Comparison of ENCODE assay signal across 12 cellular contexts in genomic region chr13:113881614-113882265, GRCh38. TPM values are rescaled to one million over a fixed set of nuclear protein-coding genes. Genes with fewer than 3 reads are reported as not detected.
DNase-seq lines count a peak whose midpoint lies in the region; ATAC-seq and TF ChIP-seq lines count a peak whose summit lies in the region.
"Had no signal": no experiment of that assay in that cellular context is flagged by ENCODE, and none has a peak within 500 bp of the region (broad histone marks: within the 10 kb centered on the region; RNA-seq: fewer than 3 reads in every experiment).

No MANE protein-coding gene starts in this region.

- TF ChIP-seq CTCF in A673 (conservative IDR thresholded peaks at IDR 0.05; ENCODE audit: low read depth, low read length), result no peak

- H3K27me3 ChIP-seq in A673 (replicated peaks; ENCODE audit: insufficient read depth, low read depth, low read length, poor library complexity), result peaks cover 16% of the 10 kb centered on the region

- BruUV-seq in A673 (replicated peaks; lab: Mats Ljungman, UMichigan), result no TSS peak

- CTCF ChIA-PET in A673 (lab: Charles Lee), result no interaction called here

- no peak overlapping the region for H3K4me3 ChIP-seq in A673 (ENCODE audit: low read depth, low read length, poor library complexity, severe bottlenecking)

- intact Hi-C loops in A673 (cut with micrococcal nuclease; ENCODE audit: unreplicated experiment), result no loop called here

- H3K9me3 ChIP-seq in A673 (ENCODE audit: low read depth, low read length, poor library complexity, severe bottlenecking), result no peaks in the 10 kb centered on the region

- no peak overlapping the region for H3K27ac Mint-ChIP-seq in activated naive CD8-positive, alpha-beta T cell treated with anti-CD3 and anti-CD28 coated beads, Interleukin-2, amount 50 U/mL, for 24 hours
- peak overlapping the region in 4 of 6 donors; percentile 55 to 83 (median 64) for H3K27ac Mint-ChIP-seq in immature natural killer cell
- H3K27ac Mint-ChIP-seq: activated T-cell treated with anti-CD3 and anti-CD28 coated beads, Interleukin-2, amount 50 U/mL, for 24 hours had no signal

- POLR2A ChIA-PET in A673 (lab: Charles Lee; ENCODE audit: low non-redundant PET), result no interaction called here

- DNase-seq in activated naive CD8-positive, alpha-beta T cell treated with anti-CD3 and anti-CD28 coated beads, Interleukin-2, amount 50 U/mL, for 24 hours, result no peak
- DNase-seq in immature natural killer cell, result no peak
- peak; percentile 20 for DNase-seq in stimulated activated CD8-positive, alpha-beta memory T cell treated with anti-CD3 and anti-CD28 coated beads, Interleukin-4, amount 100 ng/mL, for 48 hours
- DNase-seq in mucosa of gallbladder (ENCODE audit: low spot score), result no peak
- DNase-seq in NCI-H2196 treated with DMSO at 0.1 percent for 48 hours (lab: John Stamatoyannopoulos, UW; ENCODE audit: unreplicated experiment), result no peak
- DNase-seq in A673 (ENCODE audit: low spot score), result no peak
- DNase-seq: activated T-cell treated with anti-CD3 and anti-CD28 coated beads, Interleukin-2, amount 50 U/mL, for 24 hours; Caco-2; NCI-H526; retina had no signal

- peak; percentile 13 for ATAC-seq in HG02759 (IDR thresholded peaks at IDR 0.05; ENCODE audit: unreplicated experiment)
- peak; percentile 15 for ATAC-seq in activated naive CD8-positive, alpha-beta T cell treated with anti-CD3 and anti-CD28 coated beads, Interleukin-2, amount 50 U/mL, for 24 hours
- no peak for ATAC-seq in GM19452 (IDR thresholded peaks at IDR 0.05; ENCODE audit: unreplicated experiment)

- no peak overlapping the region for H3K4me3 Mint-ChIP-seq in activated naive CD8-positive, alpha-beta T cell treated with anti-CD3 and anti-CD28 coated beads, Interleukin-2, amount 50 U/mL, for 24 hours
- H3K4me3 Mint-ChIP-seq in immature natural killer cell, result peak overlapping the region; percentile 39 to 76 (median 55)
- H3K4me3 Mint-ChIP-seq: activated T-cell treated with anti-CD3 and anti-CD28 coated beads, Interleukin-2, amount 50 U/mL, for 24 hours had no signal

- H3K36me3 ChIP-seq in A673 (ENCODE audit: insufficient read depth, low read length, poor library complexity, severe bottlenecking), result no peaks in the 10 kb centered on the region

- no peaks in the 10 kb centered on the region for H3K9me3 Mint-ChIP-seq in activated naive CD8-positive, alpha-beta T cell treated with anti-CD3 and anti-CD28 coated beads, Interleukin-2, amount 50 U/mL, for 24 hours
- H3K9me3 Mint-ChIP-seq in immature natural killer cell, result peaks cover 3 to 5% (median 3%) of the 10 kb centered on the region in 6 donors
- H3K9me3 Mint-ChIP-seq: activated T-cell treated with anti-CD3 and anti-CD28 coated beads, Interleukin-2, amount 50 U/mL, for 24 hours had no signal

- H3K4me1 ChIP-seq in A673 (ENCODE audit: insufficient read depth, low read length, poor library complexity, severe bottlenecking), result peaks cover 6% of the 10 kb centered on the region
- H3K4me1 ChIP-seq: Caco-2 had no signal

- peaks cover 21% of the 10 kb centered on the region for H3K4me1 Mint-ChIP-seq in activated naive CD8-positive, alpha-beta T cell treated with anti-CD3 and anti-CD28 coated beads, Interleukin-2, amount 50 U/mL, for 24 hours
- H3K4me1 Mint-ChIP-seq in immature natural killer cell, result peaks cover 36 to 45% of the 10 kb centered on the region in 2 donors

- H3K27ac ChIP-seq in A673 (ENCODE audit: low read depth, low read length, poor library complexity, severe bottlenecking), result no peak overlapping the region

- no peaks in the 10 kb centered on the region for H3K27me3 Mint-ChIP-seq in activated naive CD8-positive, alpha-beta T cell treated with anti-CD3 and anti-CD28 coated beads, Interleukin-2, amount 50 U/mL, for 24 hours
- peaks cover 19 to 42% (median 37%) of the 10 kb centered on the region in 3 donors for H3K27me3 Mint-ChIP-seq in immature natural killer cell (ENCODE audit: low read depth in 3 of 3)

- H3K36me3 Mint-ChIP-seq in activated naive CD8-positive, alpha-beta T cell treated with anti-CD3 and anti-CD28 coated beads, Interleukin-2, amount 50 U/mL, for 24 hours (ENCODE audit: low read depth), result peaks cover under 1% of the 10 kb centered on the region
- H3K36me3 Mint-ChIP-seq in immature natural killer cell, result no peaks in the 10 kb centered on the region

RNA-seq across cellular contexts. Expression of gene GAS6, which starts 17.9 kb away (rescaled TPM):
- 1 to 10 TPM in 2 of 3 donors, not detected in 1; 1.0 to 1.2 TPM for polyA plus RNA-seq in immature natural killer cell
- total RNA-seq in mucosa of gallbladder (118 TPM), A673 (2021) (0.67 and 0.79 TPM in 2 replicates)

Comparison
In these comparisons a context has a peak if more than half of its experiments do, and no peak if none do; other contexts are left out.
1. RNA of gene GAS6, which starts 17.9 kb away (total RNA-seq): 118 TPM in mucosa of gallbladder (single experiment); 0.67 to 0.79 TPM in A673; every median in the first group is over 10 times any median in the second.